ENCODE assay signal across 20 cellular contexts in genomic region chr16:59236804-59237463, GRCh38.
A peak's percentile ranks its signal among the peaks of the same experiment; 100 is the strongest.
DNase-seq lines count a peak whose midpoint lies in the region; ATAC-seq, FAIRE-seq and TF ChIP-seq lines count a peak whose summit lies in the region.
"Had no signal": no experiment of that assay in that cellular context is flagged by ENCODE, and none has a peak within 500 bp of the region (broad histone marks: within the 10 kb centered on the region; RNA-seq: fewer than 3 reads in every experiment).

No MANE protein-coding gene starts in this region.

- H3K27me3 ChIP-seq in H1 (replicated peaks in 1 of 4; ENCODE audit: control insufficient read depth in 3 of 4, extremely low read depth in 1 of 4, insufficient read depth in 3 of 4, low read length in 3 of 4): no peaks in the 10 kb centered on the region
- no peaks in the 10 kb centered on the region for H3K27me3 ChIP-seq in iPS DF 6.9 (ENCODE audit: control insufficient read depth, insufficient read depth, low read length)
- no peaks in the 10 kb centered on the region for H3K27me3 ChIP-seq in neural cell (ENCODE audit: insufficient read depth, low read depth, low read length)
- no peaks in the 10 kb centered on the region for H3K27me3 ChIP-seq in thyroid gland
- H3K27me3 ChIP-seq: BLaER1 had no signal

- H2BK120ac ChIP-seq in H1 (replicated peaks; ENCODE audit: low read depth, low read length): no peak overlapping the region

- TF ChIP-seq POLR2A in H1 (IDR thresholded peaks at IDR 0.05; ENCODE audit: control extremely low read depth in 1 of 2, low read depth in 2 of 2, low read length in 2 of 2): no peak
- no peak for TF ChIP-seq POLR2A in thyroid gland (IDR thresholded peaks at IDR 0.05)

- no peak overlapping the region for H4K5ac ChIP-seq in H1 (ENCODE audit: insufficient read length, low read depth, low read length)

- TF ChIP-seq EP300 in H1 (IDR thresholded peaks at IDR 0.05; ENCODE audit: borderline replicate concordance in 1 of 2, low read depth in 2 of 2, low read length in 2 of 2) (no peak), neural cell (conservative IDR thresholded peaks at IDR 0.05; ENCODE audit: poor library complexity, severe bottlenecking) (peak; percentile 94)

- H3K4me3 ChIP-seq in H1 (ENCODE audit: extremely low read depth in 1 of 4, insufficient read depth in 2 of 4, low read depth in 3 of 4, low read length in 4 of 4) (peak overlapping the region in 1 of 4 experiments; percentile 28; a peak in 1 of 8 replicates), iPS DF 6.9 (ENCODE audit: low read length) (no peak overlapping the region), neural cell (ENCODE audit: low read length) (no peak overlapping the region), thyroid gland (replicated peaks in 1 of 3) (no peak overlapping the region)
- H3K4me3 ChIP-seq: A549, BLaER1, GM23248 had no signal

- H3K4me2 ChIP-seq in H1 (ENCODE audit: insufficient read depth in 1 of 2, low read depth in 2 of 2, low read length in 2 of 2) (peak overlapping the region in 1 of 2 experiments; percentile 21; a peak in 1 of 4 replicates), neural cell (ENCODE audit: low read length) (no peak overlapping the region)
- H3K4me2 ChIP-seq: A549, BLaER1 had no signal

- H4K8ac ChIP-seq in H1 (ENCODE audit: extremely low read depth, insufficient read depth, low read length): no peak overlapping the region

- H3K23ac ChIP-seq in H1 (ENCODE audit: insufficient read length): no peak overlapping the region

- POLR2A ChIA-PET in H1 (lab: Charles Lee; ENCODE audit: partially characterized antibody): no interaction called here

- H2BK5ac ChIP-seq in H1 (ENCODE audit: low read depth, low read length): no peak overlapping the region

- peak; percentile 25 for DNase-seq in NCI-H82 (lab: John Stamatoyannopoulos, UW)
- DNase-seq in NCI-H82 treated with DMSO at 0.1 percent for 48 hours (lab: John Stamatoyannopoulos, UW; ENCODE audit: unreplicated experiment): no peak
- DNase-seq in H1 (ENCODE audit: low read depth in 1 of 2, low spot score in 2 of 2): peak in 1 of 2 experiments; percentile 15
- peak; percentile 20 for DNase-seq in iPS DF 6.9 (ENCODE audit: low read depth, low spot score)
- no peak for DNase-seq in thyroid gland
- DNase-seq: CD4-positive, alpha-beta memory T cell; DMS153; DMS79; GF-D8; GM23248; H7; KBM-7 had no signal

- no peak for FAIRE-seq in H1 (lab: Jason Lieb, UNC)
- FAIRE-seq: A549, HepG2, HTR-8/SVneo had no signal

- TF ChIP-seq CTCF in H1 (IDR thresholded peaks at IDR 0.05; ENCODE audit: control extremely low read depth in 1 of 3, insufficient read depth in 1 of 3, low read depth in 1 of 3, low read length in 3 of 3) (no peak), neural cell (IDR thresholded peaks at IDR 0.05; ENCODE audit: poor library complexity, severe bottlenecking) (no peak), thyroid gland (IDR thresholded peaks at IDR 0.05) (no peak)

- ATAC-seq in GM19455 (IDR thresholded peaks at IDR 0.05; ENCODE audit: unreplicated experiment) (no peak), GM19023 (IDR thresholded peaks at IDR 0.05; ENCODE audit: unreplicated experiment) (no peak)
- ATAC-seq: A549, HepG2 had no signal

- no peak overlapping the region; the same call in 1 of the 2 replicates for H3K18ac ChIP-seq in H1 (ENCODE audit: extremely low read depth, low read length)

- no peaks in the 10 kb centered on the region for H3F3A ChIP-seq in neural cell (ENCODE audit: insufficient read depth, low read length, poor library complexity, severe bottlenecking)

- H3K79me2 ChIP-seq in H1 (ENCODE audit: control insufficient read depth in 1 of 2, insufficient read depth in 2 of 2, low read length in 2 of 2): no peaks in the 10 kb centered on the region
- H3K79me2 ChIP-seq in neural cell (replicated peaks; ENCODE audit: insufficient read depth, low read length): no peaks in the 10 kb centered on the region

- no peaks in the 10 kb centered on the region for H3K79me1 ChIP-seq in H1 (ENCODE audit: low read depth, low read length)

- no peak overlapping the region for H4K91ac ChIP-seq in H1 (replicated peaks; ENCODE audit: insufficient read length, low read length)

- H3K4ac ChIP-seq in H1 (replicated peaks; ENCODE audit: insufficient read length, low read depth, low read length): no peak overlapping the region

- no peaks in the 10 kb centered on the region for H3K9me2 ChIP-seq in neural cell (ENCODE audit: insufficient read depth, low read length)

- H3K4me1 ChIP-seq in H1 (replicated peaks in 1 of 4; ENCODE audit: control insufficient read depth in 3 of 4, insufficient read depth in 4 of 4, low read length in 3 of 4): peaks cover 0 to 12% (median 3%) of the 10 kb centered on the region in 4 experiments; a peak in 2 of 7 replicates
- peaks cover 2% of the 10 kb centered on the region; the same call in 1 of the 2 replicates for H3K4me1 ChIP-seq in iPS DF 6.9 (ENCODE audit: control insufficient read depth, insufficient read depth, low read length)
- no peaks in the 10 kb centered on the region for H3K4me1 ChIP-seq in thyroid gland
- H3K4me1 ChIP-seq: A549, BLaER1 had no signal

- CTCF ChIA-PET in H1 (lab: Charles Lee; ENCODE audit: partially characterized antibody): interaction anchor here (1.4 kb wide), 1 partner anchor 12 kb away, joined by 4 read pairs; no protein-coding TSS in a partner anchor

- H2BK15ac ChIP-seq in H1 (ENCODE audit: low read length): no peak overlapping the region

- no peak overlapping the region for H3K14ac ChIP-seq in H1 (ENCODE audit: insufficient read length)

- H2AFZ ChIP-seq in H1 (ENCODE audit: low read length) (no peak overlapping the region), neural cell (ENCODE audit: low read depth, low read length) (no peak overlapping the region)
- H2AFZ ChIP-seq: GM23248 had no signal

- H3K36me3 ChIP-seq in H1 (ENCODE audit: control insufficient read depth in 2 of 4, insufficient read depth in 4 of 4, low read length in 3 of 4) (no peaks in the 10 kb centered on the region), iPS DF 6.9 (ENCODE audit: control insufficient read depth, insufficient read depth, low read length) (no peaks in the 10 kb centered on the region), neural cell (ENCODE audit: insufficient read depth, low read length) (no peaks in the 10 kb centered on the region), thyroid gland (no peaks in the 10 kb centered on the region)
- H3K36me3 ChIP-seq: BLaER1 had no signal

- no peak overlapping the region for H2AK5ac ChIP-seq in H1 (ENCODE audit: low read depth, low read length)

- no peak overlapping the region for H3K27ac ChIP-seq in H1 (ENCODE audit: low read depth, low read length)
- no peak overlapping the region for H3K27ac ChIP-seq in iPS DF 6.9 (ENCODE audit: low read length)
- H3K27ac ChIP-seq in neural cell (ENCODE audit: low read length): peak overlapping the region; percentile 37
- no peak overlapping the region for H3K27ac ChIP-seq in thyroid gland
- H3K27ac ChIP-seq: 22Rv1, A549, BLaER1, GM23248 had no signal

- intact Hi-C loops in thyroid gland (cut with DNase I): no loop called here

- H3K56ac ChIP-seq in H1 (replicated peaks; ENCODE audit: insufficient read length, low read depth, low read length): no peak overlapping the region

- TF ChIP-seq RAD21 in H1 (IDR thresholded peaks at IDR 0.05 in 1 of 2, conservative IDR thresholded peaks at IDR 0.05 in 1 of 2; ENCODE audit: low read depth in 2 of 2, low read length in 2 of 2) (no peak), neural cell (conservative IDR thresholded peaks at IDR 0.05) (peak; percentile 22)

- H2BK12ac ChIP-seq in H1 (ENCODE audit: low read depth, low read length): no peak overlapping the region

- no peak overlapping the region for H2BK20ac ChIP-seq in H1 (ENCODE audit: low read length)

- WGBS in H1 (ENCODE audit: extremely low coverage in 1 of 2, insufficient coverage in 1 of 2, insufficient read length in 1 of 2, insufficient replicate concordance in 2 of 2, low coverage in 1 of 2, low lambda C conversion rate in 2 of 2, missing lambda C conversion rate in 1 of 2), 2 experiments: 43% methylated on average over 4 of the region's 4 CpGs; no CpG with 5 or more reads in 1 of the 2 experiments
- WGBS in iPS DF 6.9 (ENCODE audit: insufficient coverage, insufficient read length): no CpG with 5 or more reads among the region's 4 CpGs
- WGBS in thyroid gland, 2 donors: 40 to 54% methylated on average over 4 of the region's 4 CpGs

- H3K9me3 ChIP-seq in H1 (ENCODE audit: insufficient read depth in 2 of 2, low read depth in 1 of 2, low read length in 1 of 2) (no peaks in the 10 kb centered on the region), iPS DF 6.9 (ENCODE audit: control insufficient read depth, insufficient read depth, low read length) (no peaks in the 10 kb centered on the region), neural cell (ENCODE audit: low read length) (no peaks in the 10 kb centered on the region), thyroid gland (no peaks in the 10 kb centered on the region)
- H3K9me3 ChIP-seq: A549, BLaER1 had no signal

- no peaks in the 10 kb centered on the region for H3K23me2 ChIP-seq in H1 (ENCODE audit: low read depth, low read length)

- H3K9ac ChIP-seq in H1 (replicated peaks in 1 of 4; ENCODE audit: extremely low read depth in 1 of 4, low read depth in 3 of 4, low read length in 3 of 4) (no peak overlapping the region), neural cell (ENCODE audit: low read length) (no peak overlapping the region)
- H3K9ac ChIP-seq: BLaER1, GM23248 had no signal

- H4K20me1 ChIP-seq in H1 (replicated peaks in 1 of 2; ENCODE audit: control insufficient read depth in 1 of 2, insufficient read depth in 2 of 2, low read length in 2 of 2): no peaks in the 10 kb centered on the region
- no peaks in the 10 kb centered on the region for H4K20me1 ChIP-seq in neural cell (ENCODE audit: insufficient read depth)
- H4K20me1 ChIP-seq: BLaER1 had no signal

TF ChIP-seq in H1, 55 proteins besides CTCF, POLR2A, EP300 and RAD21 (continues in another document):
- TF ChIP-seq YY1 (IDR thresholded peaks at IDR 0.05; ENCODE audit: low read depth, low read length) (peak; percentile 85), TBP (IDR thresholded peaks at IDR 0.05; ENCODE audit: low read depth, low read length) (no peak), SP1 (IDR thresholded peaks at IDR 0.05; ENCODE audit: low read depth, low read length) (peak; percentile 37; the same call in 1 of the 2 replicates), TEAD4 (IDR thresholded peaks at IDR 0.05; ENCODE audit: low read depth, low read length) (peak; percentile 67; the same call in 1 of the 2 replicates), HDAC2 (IDR thresholded peaks at IDR 0.05; ENCODE audit: borderline replicate concordance in 1 of 2, low read depth in 2 of 2, low read length in 2 of 2) (0 out of 4 replicates have a peak, but pooled peaks of 1 of the 2 experiments have one; percentile 52)

TF ChIP-seq in neural cell, 6 proteins besides CTCF, POLR2A, EP300 and RAD21 (continues in another document):
- TF ChIP-seq SMC3 (conservative IDR thresholded peaks at IDR 0.05; ENCODE audit: poor library complexity): no peak
- no peak for TF ChIP-seq MXI1 (conservative IDR thresholded peaks at IDR 0.05; ENCODE audit: poor library complexity, severe bottlenecking)

Comparison
In these comparisons a context has a peak if more than half of its experiments do, and no peak if none do; other contexts are left out.
1. DNase-seq: peak in NCI-H82 (single experiment) and iPS DF 6.9 (single experiment); none in NCI-H82 treated with DMSO at 0.1 percent for 48 hours (single experiment) and thyroid gland (0 of 2).